ENCODE assay signal across 23 cellular contexts in the genomic region with DNA sequence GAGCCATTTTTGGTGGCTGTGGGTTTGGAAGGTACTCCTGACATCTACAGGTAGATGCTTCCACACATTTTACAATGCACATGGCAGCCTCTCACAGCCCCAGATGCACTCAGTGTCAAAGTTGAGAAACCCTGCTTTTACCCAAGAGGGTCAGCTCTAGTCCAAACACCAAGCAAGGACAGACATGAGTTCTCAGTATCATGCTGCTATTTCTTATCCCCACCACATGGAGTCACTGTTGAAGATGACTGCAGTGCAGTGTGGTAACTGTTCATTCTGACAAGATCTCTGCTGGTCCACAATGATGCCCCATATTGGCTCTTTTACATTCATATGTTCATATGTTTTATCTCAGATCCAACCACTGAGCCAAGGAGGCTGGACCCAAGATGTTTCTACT. TPM values are rescaled to one million over a fixed set of nuclear protein-coding genes. Genes with fewer than 3 reads are reported as not detected.
"Had no signal": no experiment of that assay in that cellular context is flagged by ENCODE, and none has a peak within 500 bp of the region (broad histone marks: within the 10 kb centered on the region; RNA-seq: fewer than 3 reads in every experiment).

No MANE protein-coding gene starts in this region.

- H3K36me3 Mint-ChIP-seq: activated naive CD4-positive, alpha-beta T cell treated with anti-CD3 and anti-CD28 coated beads, Interleukin-2, amount 50 U/mL, for 24 hours; naive thymus-derived CD4-positive, alpha-beta T cell had no signal

- DNase-seq: activated B cell treated with CpG ODN at 0.5 μM for 24 hours; activated CD4-positive, alpha-beta T cell treated with anti-CD3 and anti-CD28 coated beads for 48 hours; activated CD8-positive, alpha-beta T cell treated with anti-CD3 and anti-CD28 coated beads for 36 hours; activated effector memory CD4-positive, alpha-beta T cell treated with anti-CD3 and anti-CD28 coated beads, Interleukin-2, amount 50 U/mL, for 16 hours; activated T-cell treated with anti-CD3 and anti-CD28 coated beads, Interleukin-2, amount 50 U/mL, for 48 hours; amygdala; body of pancreas; cortex of kidney; effector CD4-positive, alpha-beta T cell; heart right ventricle; left cardiac atrium; mucosa of descending colon; naive thymus-derived CD4-positive, alpha-beta T cell; stimulated activated CD4-positive, alpha-beta T cell treated with anti-CD3 and anti-CD28 coated beads, Interleukin-1b, Interleukin-23, amount 100 ng/mL, for 48 hours; stimulated activated naive CD8-positive, alpha-beta T cell treated with anti-CD3 and anti-CD28 coated beads, Interleukin-15, amount 100 ng/mL, for 72 hours had no signal

- ATAC-seq: activated CD8-positive, alpha-beta T cell treated with anti-CD3 and anti-CD28 coated beads for 36 hours; body of pancreas; gastroesophageal sphincter; heart right ventricle; left cardiac atrium; mucosa of descending colon; naive thymus-derived CD4-positive, alpha-beta T cell; stimulated activated naive CD8-positive, alpha-beta T cell treated with anti-CD3 and anti-CD28 coated beads, Interleukin-15, amount 100 ng/mL, for 72 hours had no signal

- H3K4me1 ChIP-seq: body of pancreas, gastroesophageal sphincter, heart right ventricle, parathyroid adenoma had no signal

- H3K4me1 Mint-ChIP-seq: activated B cell treated with CpG ODN at 0.5 μM for 24 hours; activated naive CD4-positive, alpha-beta T cell treated with anti-CD3 and anti-CD28 coated beads, Interleukin-2, amount 50 U/mL, for 24 hours; central memory CD8-positive, alpha-beta T cell; naive thymus-derived CD4-positive, alpha-beta T cell; stimulated activated naive CD8-positive, alpha-beta T cell treated with anti-CD3 and anti-CD28 coated beads, Interleukin-15, amount 100 ng/mL, for 72 hours had no signal

- H3K9me3 ChIP-seq: neutrophil had no signal

- H3K27me3 Mint-ChIP-seq: activated B cell treated with CpG ODN at 0.5 μM for 24 hours; activated CD8-positive, alpha-beta T cell treated with anti-CD3 and anti-CD28 coated beads for 36 hours; activated naive CD4-positive, alpha-beta T cell treated with anti-CD3 and anti-CD28 coated beads, Interleukin-2, amount 50 U/mL, for 24 hours; central memory CD8-positive, alpha-beta T cell; stimulated activated naive CD8-positive, alpha-beta T cell treated with anti-CD3 and anti-CD28 coated beads, Interleukin-15, amount 100 ng/mL, for 72 hours had no signal

- H2AFZ ChIP-seq: parathyroid adenoma had no signal

- H3K27ac ChIP-seq: body of pancreas, gastroesophageal sphincter, heart right ventricle, neutrophil, parathyroid adenoma had no signal

- H3K79me2 ChIP-seq: parathyroid adenoma had no signal

- H3K4me3 ChIP-seq: body of pancreas, gastroesophageal sphincter, heart right ventricle, mucosa of descending colon had no signal

- H3K27me3 ChIP-seq: body of pancreas, neutrophil had no signal

- H3K4me3 Mint-ChIP-seq: activated B cell treated with CpG ODN at 0.5 μM for 24 hours; activated CD8-positive, alpha-beta T cell treated with anti-CD3 and anti-CD28 coated beads for 36 hours; activated naive CD4-positive, alpha-beta T cell treated with anti-CD3 and anti-CD28 coated beads, Interleukin-2, amount 50 U/mL, for 24 hours; central memory CD8-positive, alpha-beta T cell; naive thymus-derived CD4-positive, alpha-beta T cell; stimulated activated naive CD8-positive, alpha-beta T cell treated with anti-CD3 and anti-CD28 coated beads, Interleukin-15, amount 100 ng/mL, for 72 hours had no signal

- H3K27ac Mint-ChIP-seq: activated B cell treated with CpG ODN at 0.5 μM for 24 hours; activated CD8-positive, alpha-beta T cell treated with anti-CD3 and anti-CD28 coated beads for 36 hours; activated naive CD4-positive, alpha-beta T cell treated with anti-CD3 and anti-CD28 coated beads, Interleukin-2, amount 50 U/mL, for 24 hours; naive thymus-derived CD4-positive, alpha-beta T cell had no signal

- H3K9ac ChIP-seq: parathyroid adenoma had no signal

RNA-seq across cellular contexts. Expression of gene SALL1, which starts 50.5 kb away (rescaled TPM):
- total RNA-seq: activated B cell treated with CpG ODN at 0.5 μM for 24 hours; activated CD8-positive, alpha-beta T cell treated with anti-CD3 and anti-CD28 coated beads for 36 hours; endothelial cell of umbilical vein; gastroesophageal sphincter; lung microvascular endothelial cell; naive thymus-derived CD4-positive, alpha-beta T cell; T-helper 2 cell treated with Interferon-gamma antibody and Interleukin-4, amounts not matched to agents 100 ng/mL and 5 ng/mL, for 36 hours had no signal
- polyA plus RNA-seq: endothelial cell of umbilical vein; naive thymus-derived CD4-positive, alpha-beta T cell had no signal
